1 cellular context compared by ENCODE assay signal in genomic region chr6:132132911-132133639, GRCh38.
TF ChIP-seq lines count a peak whose summit lies in the region.

No MANE protein-coding gene starts in this region.

TF ChIP-seq in GM23338, 12 proteins besides CTCF, POLR2A, EP300 and RAD21 (continued from another document):
- TF ChIP-seq REST (IDR thresholded peaks at IDR 0.05; ENCODE audit: unreplicated experiment) = no peak
- TF ChIP-seq POLR2AphosphoS5 (IDR thresholded peaks at IDR 0.05; ENCODE audit: low read depth) = no peak
